ENCODE assay signal across 8 cellular contexts in genomic region chr17:28553000-28553505, GRCh38. TPM values are rescaled to one million over a fixed set of nuclear protein-coding genes. Genes with fewer than 3 reads are reported as not detected.
A peak's percentile ranks its signal among the peaks of the same experiment; 100 is the strongest.
DNase-seq lines count a peak whose midpoint lies in the region; ATAC-seq and TF ChIP-seq lines count a peak whose summit lies in the region.

No MANE protein-coding gene starts in this region.

- H3K4me1 Mint-ChIP-seq in activated naive CD4-positive, alpha-beta T cell treated with anti-CD3 and anti-CD28 coated beads, Interleukin-2, amount 50 U/mL, for 24 hours = peaks cover 45% of the 10 kb centered on the region
- peaks cover 44% of the 10 kb centered on the region for H3K4me1 Mint-ChIP-seq in activated naive CD8-positive, alpha-beta T cell treated with anti-CD3 and anti-CD28 coated beads for 36 hours

- ATAC-seq in lower lobe of right lung = no peak

- TF ChIP-seq CTCF in lower lobe of right lung (IDR thresholded peaks at IDR 0.05) (no peak), tibial artery (IDR thresholded peaks at IDR 0.05) (no peak)

- peak overlapping the region; percentile 93 for H3K4me3 Mint-ChIP-seq in activated naive CD4-positive, alpha-beta T cell treated with anti-CD3 and anti-CD28 coated beads, Interleukin-2, amount 50 U/mL, for 24 hours
- peak overlapping the region; percentile 80 for H3K4me3 Mint-ChIP-seq in activated naive CD8-positive, alpha-beta T cell treated with anti-CD3 and anti-CD28 coated beads for 36 hours

- H3K4me1 ChIP-seq in lower lobe of right lung = peaks cover 40% of the 10 kb centered on the region
- H3K4me1 ChIP-seq in tibial artery = peaks cover 0 to 21% (median 12%) of the 10 kb centered on the region in 4 donors

- H3K36me3 Mint-ChIP-seq in activated naive CD4-positive, alpha-beta T cell treated with anti-CD3 and anti-CD28 coated beads, Interleukin-2, amount 50 U/mL, for 24 hours = peaks cover 14% of the 10 kb centered on the region
- H3K36me3 Mint-ChIP-seq in activated naive CD8-positive, alpha-beta T cell treated with anti-CD3 and anti-CD28 coated beads for 36 hours = peaks cover 10% of the 10 kb centered on the region

- no peak overlapping the region for H3K27ac ChIP-seq in lower lobe of right lung
- peak overlapping the region; percentile 74 to 75 for H3K27ac ChIP-seq in tibial artery

- no peaks in the 10 kb centered on the region for H3K9me3 ChIP-seq in lower lobe of right lung
- H3K9me3 ChIP-seq in tibial artery = no peaks in the 10 kb centered on the region

- intact Hi-C loops in lower lobe of right lung (cut with DNase I) = no loop called here
- intact Hi-C loops in tibial artery (cut with DNase I; ENCODE audit: low total_unique reads) = loop anchor here (5.0 to 10.0 kb wide), 2 partner anchors 59 to 508 kb away; partner anchors contain the start of genes NLK and RSKR

- no peaks in the 10 kb centered on the region for H3K9me3 Mint-ChIP-seq in activated naive CD4-positive, alpha-beta T cell treated with anti-CD3 and anti-CD28 coated beads, Interleukin-2, amount 50 U/mL, for 24 hours
- H3K9me3 Mint-ChIP-seq in activated naive CD8-positive, alpha-beta T cell treated with anti-CD3 and anti-CD28 coated beads for 36 hours = no peaks in the 10 kb centered on the region

- H3K27ac Mint-ChIP-seq in activated naive CD4-positive, alpha-beta T cell treated with anti-CD3 and anti-CD28 coated beads, Interleukin-2, amount 50 U/mL, for 24 hours = peak overlapping the region; percentile 79
- H3K27ac Mint-ChIP-seq in activated naive CD8-positive, alpha-beta T cell treated with anti-CD3 and anti-CD28 coated beads for 36 hours = peak overlapping the region; percentile 57

- no peaks in the 10 kb centered on the region for H3K27me3 Mint-ChIP-seq in activated naive CD4-positive, alpha-beta T cell treated with anti-CD3 and anti-CD28 coated beads, Interleukin-2, amount 50 U/mL, for 24 hours
- H3K27me3 Mint-ChIP-seq in activated naive CD8-positive, alpha-beta T cell treated with anti-CD3 and anti-CD28 coated beads for 36 hours = no peaks in the 10 kb centered on the region

- DNase-seq in activated naive CD4-positive, alpha-beta T cell treated with Interleukin-2 at 50 U/mL for 16 hours = no peak
- no peak for DNase-seq in activated naive CD8-positive, alpha-beta T cell treated with anti-CD3 and anti-CD28 coated beads for 36 hours
- DNase-seq in lower lobe of right lung = no peak
- DNase-seq in tibial artery = no peak
- DNase-seq in middle frontal gyrus (ENCODE audit: extremely low spot score, low spot score) = no peak
- no peak for DNase-seq in CD1c-positive myeloid dendritic cell (ENCODE audit: extremely low spot score)
- DNase-seq in Ammon's horn (ENCODE audit: low spot score) = no peak

- peaks cover 46% of the 10 kb centered on the region for H3K36me3 ChIP-seq in lower lobe of right lung
- peaks cover 42 to 49% (median 47%) of the 10 kb centered on the region in 3 donors for H3K36me3 ChIP-seq in tibial artery

- H3K4me3 ChIP-seq in lower lobe of right lung (peak overlapping the region; percentile 87), tibial artery (peak overlapping the region; percentile 79 to 87)

- H3K27me3 ChIP-seq in lower lobe of right lung (ENCODE audit: low read depth) (no peaks in the 10 kb centered on the region), tibial artery (no peaks in the 10 kb centered on the region)

RNA-seq across cellular contexts. Expression of gene UNC119, which starts 0.6 kb away (rescaled TPM):
- 10 to 100 TPM; 31.5 to 34.3 TPM for total RNA-seq in activated naive CD8-positive, alpha-beta T cell treated with anti-CD3 and anti-CD28 coated beads for 36 hours
- total RNA-seq in lower lobe of right lung = 27.0 TPM

RNA-seq across cellular contexts. Expression of gene PIGS, which starts 18.3 kb away (rescaled TPM):
- total RNA-seq in activated naive CD8-positive, alpha-beta T cell treated with anti-CD3 and anti-CD28 coated beads for 36 hours = 10 to 100 TPM; 41.5 to 42.5 TPM
- 45.3 TPM for total RNA-seq in lower lobe of right lung

RNA-seq across cellular contexts. Expression of gene ALDOC, which starts 23.6 kb away (rescaled TPM):
- 10 to 100 TPM; 85.6 to 85.8 TPM for total RNA-seq in activated naive CD8-positive, alpha-beta T cell treated with anti-CD3 and anti-CD28 coated beads for 36 hours
- total RNA-seq in lower lobe of right lung = 11.6 TPM

RNA-seq across cellular contexts. Expression of gene SPAG5, which starts 45.8 kb away (rescaled TPM):
- 100 to 1,000 TPM; 111 to 122 TPM for total RNA-seq in activated naive CD8-positive, alpha-beta T cell treated with anti-CD3 and anti-CD28 coated beads for 36 hours
- total RNA-seq in lower lobe of right lung = 4.9 TPM

RNA-seq across cellular contexts. Expression of gene FOXN1, which starts 46.9 kb away (rescaled TPM):
- not detected for total RNA-seq in activated naive CD8-positive, alpha-beta T cell treated with anti-CD3 and anti-CD28 coated beads for 36 hours
- total RNA-seq in lower lobe of right lung = 0.15 TPM
